ENCODE assay signal across 1 cellular context in genomic region chr16:66894948-66895696, GRCh38.
TF ChIP-seq lines count a peak whose summit lies in the region.

No MANE protein-coding gene starts in this region.

TF ChIP-seq in HepG2, 621 proteins besides CTCF, POLR2A, EP300 and RAD21 (continued from another document and continues in another):
- TF ChIP-seq WIZ (CRISPR knock-in tag; IDR thresholded peaks at IDR 0.05): no peak
- TF ChIP-seq, protein P1, sequence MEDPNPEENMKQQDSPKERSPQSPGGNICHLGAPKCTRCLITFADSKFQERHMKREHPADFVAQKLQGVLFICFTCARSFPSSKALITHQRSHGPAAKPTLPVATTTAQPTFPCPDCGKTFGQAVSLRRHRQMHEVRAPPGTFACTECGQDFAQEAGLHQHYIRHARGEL (CRISPR knock-in tag; IDR thresholded peaks at IDR 0.05): 0 out of 2 replicates have a peak, but pooled peaks have one; percentile 44
- TF ChIP-seq CHCHD3 (CRISPR knock-in tag; IDR thresholded peaks at IDR 0.05): no peak
- TF ChIP-seq, protein P2, sequence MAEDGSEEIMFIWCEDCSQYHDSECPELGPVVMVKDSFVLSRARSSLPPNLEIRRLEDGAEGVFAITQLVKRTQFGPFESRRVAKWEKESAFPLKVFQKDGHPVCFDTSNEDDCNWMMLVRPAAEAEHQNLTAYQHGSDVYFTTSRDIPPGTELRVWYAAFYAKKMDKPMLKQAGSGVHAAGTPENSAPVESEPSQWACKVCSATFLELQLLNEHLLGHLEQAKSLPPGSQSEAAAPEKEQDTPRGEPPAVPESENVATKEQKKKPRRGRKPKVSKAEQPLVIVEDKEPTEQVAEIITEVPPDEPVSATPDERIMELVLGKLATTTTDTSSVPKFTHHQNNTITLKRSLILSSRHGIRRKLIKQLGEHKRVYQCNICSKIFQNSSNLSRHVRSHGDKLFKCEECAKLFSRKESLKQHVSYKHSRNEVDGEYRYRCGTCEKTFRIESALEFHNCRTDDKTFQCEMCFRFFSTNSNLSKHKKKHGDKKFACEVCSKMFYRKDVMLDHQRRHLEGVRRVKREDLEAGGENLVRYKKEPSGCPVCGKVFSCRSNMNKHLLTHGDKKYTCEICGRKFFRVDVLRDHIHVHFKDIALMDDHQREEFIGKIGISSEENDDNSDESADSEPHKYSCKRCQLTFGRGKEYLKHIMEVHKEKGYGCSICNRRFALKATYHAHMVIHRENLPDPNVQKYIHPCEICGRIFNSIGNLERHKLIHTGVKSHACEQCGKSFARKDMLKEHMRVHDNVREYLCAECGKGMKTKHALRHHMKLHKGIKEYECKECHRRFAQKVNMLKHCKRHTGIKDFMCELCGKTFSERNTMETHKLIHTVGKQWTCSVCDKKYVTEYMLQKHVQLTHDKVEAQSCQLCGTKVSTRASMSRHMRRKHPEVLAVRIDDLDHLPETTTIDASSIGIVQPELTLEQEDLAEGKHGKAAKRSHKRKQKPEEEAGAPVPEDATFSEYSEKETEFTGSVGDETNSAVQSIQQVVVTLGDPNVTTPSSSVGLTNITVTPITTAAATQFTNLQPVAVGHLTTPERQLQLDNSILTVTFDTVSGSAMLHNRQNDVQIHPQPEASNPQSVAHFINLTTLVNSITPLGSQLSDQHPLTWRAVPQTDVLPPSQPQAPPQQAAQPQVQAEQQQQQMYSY (CRISPR knock-in tag; IDR thresholded peaks at IDR 0.05): no peak
- TF ChIP-seq, protein P3, sequence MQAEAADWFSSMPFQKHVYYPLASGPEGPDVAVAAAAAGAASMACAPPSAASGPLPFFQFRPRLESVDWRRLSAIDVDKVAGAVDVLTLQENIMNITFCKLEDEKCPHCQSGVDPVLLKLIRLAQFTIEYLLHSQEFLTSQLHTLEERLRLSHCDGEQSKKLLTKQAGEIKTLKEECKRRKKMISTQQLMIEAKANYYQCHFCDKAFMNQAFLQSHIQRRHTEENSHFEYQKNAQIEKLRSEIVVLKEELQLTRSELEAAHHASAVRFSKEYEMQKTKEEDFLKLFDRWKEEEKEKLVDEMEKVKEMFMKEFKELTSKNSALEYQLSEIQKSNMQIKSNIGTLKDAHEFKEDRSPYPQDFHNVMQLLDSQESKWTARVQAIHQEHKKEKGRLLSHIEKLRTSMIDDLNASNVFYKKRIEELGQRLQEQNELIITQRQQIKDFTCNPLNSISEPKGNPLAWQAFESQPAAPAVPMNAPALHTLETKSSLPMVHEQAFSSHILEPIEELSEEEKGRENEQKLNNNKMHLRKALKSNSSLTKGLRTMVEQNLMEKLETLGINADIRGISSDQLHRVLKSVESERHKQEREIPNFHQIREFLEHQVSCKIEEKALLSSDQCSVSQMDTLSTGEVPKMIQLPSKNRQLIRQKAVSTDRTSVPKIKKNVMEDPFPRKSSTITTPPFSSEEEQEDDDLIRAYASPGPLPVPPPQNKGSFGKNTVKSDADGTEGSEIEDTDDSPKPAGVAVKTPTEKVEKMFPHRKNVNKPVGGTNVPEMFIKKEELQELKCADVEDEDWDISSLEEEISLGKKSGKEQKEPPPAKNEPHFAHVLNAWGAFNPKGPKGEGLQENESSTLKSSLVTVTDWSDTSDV (CRISPR knock-in tag; IDR thresholded peaks at IDR 0.05): peak; percentile 88; the same call in 1 of the 2 replicates
- TF ChIP-seq MIER3 (CRISPR knock-in tag; IDR thresholded peaks at IDR 0.05; ENCODE audit: borderline replicate concordance): no peak
- TF ChIP-seq ZNF256 (CRISPR knock-in tag; conservative IDR thresholded peaks at IDR 0.05): no peak
- no peak for TF ChIP-seq ZBTB26 (CRISPR knock-in tag; IDR thresholded peaks at IDR 0.05; ENCODE audit: borderline replicate concordance)
- 0 out of 2 replicates have a peak, but pooled peaks have one; percentile 41 for TF ChIP-seq MIER2 (CRISPR knock-in tag; IDR thresholded peaks at IDR 0.05)
- TF ChIP-seq, protein P4, sequence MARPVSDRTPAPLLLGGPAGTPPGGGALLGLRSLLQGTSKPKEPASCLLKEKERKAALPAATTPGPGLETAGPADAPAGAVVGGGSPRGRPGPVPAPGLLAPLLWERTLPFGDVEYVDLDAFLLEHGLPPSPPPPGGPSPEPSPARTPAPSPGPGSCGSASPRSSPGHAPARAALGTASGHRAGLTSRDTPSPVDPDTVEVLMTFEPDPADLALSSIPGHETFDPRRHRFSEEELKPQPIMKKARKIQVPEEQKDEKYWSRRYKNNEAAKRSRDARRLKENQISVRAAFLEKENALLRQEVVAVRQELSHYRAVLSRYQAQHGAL (CRISPR knock-in tag; IDR thresholded peaks at IDR 0.05; ENCODE audit: not compliant biosample characterization): no peak
- TF ChIP-seq ZNF124 (CRISPR knock-in tag; IDR thresholded peaks at IDR 0.05): 0 out of 2 replicates have a peak, but pooled peaks have one; percentile 70
- TF ChIP-seq ZNF557 (CRISPR knock-in tag; IDR thresholded peaks at IDR 0.05): no peak
- no peak for TF ChIP-seq TBP (CRISPR knock-in tag; IDR thresholded peaks at IDR 0.05)
- TF ChIP-seq ZFP36L2 (CRISPR knock-in tag; IDR thresholded peaks at IDR 0.05): no peak
- no peak for TF ChIP-seq ZNF530 (CRISPR knock-in tag; IDR thresholded peaks at IDR 0.05; ENCODE audit: low read depth)
- TF ChIP-seq KDM6A (CRISPR knock-in tag; IDR thresholded peaks at IDR 0.05; ENCODE audit: low read depth): no peak
- TF ChIP-seq SOX6 (IDR thresholded peaks at IDR 0.05): no peak
- no peak for TF ChIP-seq SOX6 (CRISPR knock-in tag; IDR thresholded peaks at IDR 0.05)
- no peak for TF ChIP-seq ZNF431 (CRISPR knock-in tag; IDR thresholded peaks at IDR 0.05; ENCODE audit: borderline replicate concordance, low read depth)
- no peak for TF ChIP-seq TIGD3 (CRISPR knock-in tag; IDR thresholded peaks at IDR 0.05; ENCODE audit: borderline replicate concordance)
- TF ChIP-seq ZNF10 (CRISPR knock-in tag; IDR thresholded peaks at IDR 0.05; ENCODE audit: borderline replicate concordance, low read depth): no peak
- TF ChIP-seq POLR2AphosphoS2 (IDR thresholded peaks at IDR 0.05; ENCODE audit: low read depth, low read length): no peak
- peak; percentile 46; the same call in 1 of the 2 replicates for TF ChIP-seq ARID5B (CRISPR knock-in tag; IDR thresholded peaks at IDR 0.05)
- TF ChIP-seq IRX3 (CRISPR knock-in tag; IDR thresholded peaks at IDR 0.05; ENCODE audit: borderline replicate concordance, low read depth): no peak
- TF ChIP-seq ZNF768 (CRISPR knock-in tag; IDR thresholded peaks at IDR 0.05): no peak
- TF ChIP-seq, protein P5, sequence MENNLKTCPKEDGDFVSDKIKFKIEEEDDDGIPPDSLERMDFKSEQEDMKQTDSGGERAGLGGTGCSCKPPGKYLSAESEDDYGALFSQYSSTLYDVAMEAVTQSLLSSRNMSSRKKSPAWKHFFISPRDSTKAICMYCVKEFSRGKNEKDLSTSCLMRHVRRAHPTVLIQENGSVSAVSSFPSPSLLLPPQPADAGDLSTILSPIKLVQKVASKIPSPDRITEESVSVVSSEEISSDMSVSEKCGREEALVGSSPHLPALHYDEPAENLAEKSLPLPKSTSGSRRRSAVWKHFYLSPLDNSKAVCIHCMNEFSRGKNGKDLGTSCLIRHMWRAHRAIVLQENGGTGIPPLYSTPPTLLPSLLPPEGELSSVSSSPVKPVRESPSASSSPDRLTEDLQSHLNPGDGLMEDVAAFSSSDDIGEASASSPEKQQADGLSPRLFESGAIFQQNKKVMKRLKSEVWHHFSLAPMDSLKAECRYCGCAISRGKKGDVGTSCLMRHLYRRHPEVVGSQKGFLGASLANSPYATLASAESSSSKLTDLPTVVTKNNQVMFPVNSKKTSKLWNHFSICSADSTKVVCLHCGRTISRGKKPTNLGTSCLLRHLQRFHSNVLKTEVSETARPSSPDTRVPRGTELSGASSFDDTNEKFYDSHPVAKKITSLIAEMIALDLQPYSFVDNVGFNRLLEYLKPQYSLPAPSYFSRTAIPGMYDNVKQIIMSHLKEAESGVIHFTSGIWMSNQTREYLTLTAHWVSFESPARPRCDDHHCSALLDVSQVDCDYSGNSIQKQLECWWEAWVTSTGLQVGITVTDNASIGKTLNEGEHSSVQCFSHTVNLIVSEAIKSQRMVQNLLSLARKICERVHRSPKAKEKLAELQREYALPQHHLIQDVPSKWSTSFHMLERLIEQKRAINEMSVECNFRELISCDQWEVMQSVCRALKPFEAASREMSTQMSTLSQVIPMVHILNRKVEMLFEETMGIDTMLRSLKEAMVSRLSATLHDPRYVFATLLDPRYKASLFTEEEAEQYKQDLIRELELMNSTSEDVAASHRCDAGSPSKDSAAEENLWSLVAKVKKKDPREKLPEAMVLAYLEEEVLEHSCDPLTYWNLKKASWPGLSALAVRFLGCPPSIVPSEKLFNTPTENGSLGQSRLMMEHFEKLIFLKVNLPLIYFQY (CRISPR knock-in tag; IDR thresholded peaks at IDR 0.05; ENCODE audit: borderline replicate concordance): peak; percentile 69; the same call in 1 of the 2 replicates
- TF ChIP-seq SPEN (CRISPR knock-in tag; IDR thresholded peaks at IDR 0.05; ENCODE audit: low read depth): peak; percentile 65; the same call in 1 of the 2 replicates
- no peak for TF ChIP-seq ELF4 (CRISPR knock-in tag; IDR thresholded peaks at IDR 0.05; ENCODE audit: borderline replicate concordance)
- TF ChIP-seq EEA1 (CRISPR knock-in tag; IDR thresholded peaks at IDR 0.05; ENCODE audit: borderline replicate concordance): 0 out of 2 replicates have a peak, but pooled peaks have one; percentile 37
- TF ChIP-seq JARID2 (CRISPR knock-in tag; IDR thresholded peaks at IDR 0.05; ENCODE audit: insufficient replicate concordance): no peak
- no peak for TF ChIP-seq FUBP1 (CRISPR knock-in tag; IDR thresholded peaks at IDR 0.05; ENCODE audit: borderline replicate concordance)
- no peak; the same call in 1 of the 2 replicates for TF ChIP-seq ZNF772 (CRISPR knock-in tag; IDR thresholded peaks at IDR 0.05)
- TF ChIP-seq ZC3H4 (CRISPR knock-in tag; IDR thresholded peaks at IDR 0.05; ENCODE audit: borderline replicate concordance): no peak
- no peak for TF ChIP-seq SIN3B (IDR thresholded peaks at IDR 0.05; ENCODE audit: low read length)
- TF ChIP-seq, protein P6, sequence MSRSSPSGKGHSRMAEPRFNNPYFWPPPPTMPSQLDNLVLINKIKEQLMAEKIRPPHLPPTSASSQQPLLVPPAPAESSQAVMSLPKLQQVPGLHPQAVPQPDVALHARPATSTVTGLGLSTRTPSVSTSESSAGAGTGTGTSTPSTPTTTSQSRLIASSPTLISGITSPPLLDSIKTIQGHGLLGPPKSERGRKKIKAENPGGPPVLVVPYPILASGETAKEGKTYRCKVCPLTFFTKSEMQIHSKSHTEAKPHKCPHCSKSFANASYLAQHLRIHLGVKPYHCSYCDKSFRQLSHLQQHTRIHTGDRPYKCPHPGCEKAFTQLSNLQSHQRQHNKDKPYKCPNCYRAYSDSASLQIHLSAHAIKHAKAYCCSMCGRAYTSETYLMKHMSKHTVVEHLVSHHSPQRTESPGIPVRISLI (CRISPR knock-in tag; IDR thresholded peaks at IDR 0.05; ENCODE audit: borderline replicate concordance): no peak; the same call in 1 of the 2 replicates
- TF ChIP-seq MAX (IDR thresholded peaks at IDR 0.05): peak; percentile 28; the same call in 1 of the 2 replicates
- TF ChIP-seq GTF2F1 (IDR thresholded peaks at IDR 0.05; ENCODE audit: low read length): no peak
